Comparison of ENCODE assay signal across 22 cellular contexts in the genomic region with DNA sequence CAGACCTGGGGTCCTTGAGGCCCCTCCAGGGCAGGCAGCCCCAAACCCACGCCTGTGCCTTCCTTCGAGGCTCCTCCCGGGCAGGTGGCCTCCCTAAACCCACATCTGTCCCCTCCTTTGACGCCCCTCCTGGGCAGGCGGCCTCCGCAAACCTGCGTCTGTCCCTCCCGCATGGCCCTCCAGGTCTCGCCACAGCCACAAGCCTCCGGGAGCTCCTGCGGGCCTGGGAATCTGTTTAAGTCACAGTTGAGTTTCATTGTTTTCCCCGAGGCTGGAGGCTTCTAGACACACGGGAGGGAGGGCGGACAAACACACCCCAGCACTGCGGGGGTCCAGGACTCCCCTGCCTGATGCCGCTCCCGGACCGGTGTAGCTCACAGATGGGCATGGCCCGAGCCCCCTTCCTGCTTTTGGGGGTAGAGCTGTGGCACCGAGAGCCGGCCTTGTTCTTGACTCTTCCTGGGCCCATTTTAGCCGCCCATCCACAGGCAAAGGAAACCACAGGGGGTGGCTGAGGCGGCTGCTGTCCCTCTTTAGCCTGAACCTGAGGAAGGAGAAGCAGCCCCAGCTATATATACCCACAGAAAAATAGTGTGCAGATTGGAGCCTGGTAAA. TPM values are rescaled to one million over a fixed set of nuclear protein-coding genes. Genes with fewer than 3 reads are reported as not detected.
DNase-seq lines count a peak whose midpoint lies in the region; ATAC-seq and TF ChIP-seq lines count a peak whose summit lies in the region.
"Had no signal": no experiment of that assay in that cellular context is flagged by ENCODE, and none has a peak within 500 bp of the region (broad histone marks: within the 10 kb centered on the region; RNA-seq: fewer than 3 reads in every experiment).

No MANE protein-coding gene starts in this region.

- H4K8ac ChIP-seq in H9 (replicated peaks; ENCODE audit: insufficient read length, low read depth, low read length): no peak overlapping the region

- no peaks in the 10 kb centered on the region for H3K36me3 Mint-ChIP-seq in H9 (ENCODE audit: insufficient read depth in 1 of 3, low read depth in 3 of 3)
- H3K36me3 Mint-ChIP-seq in stimulated activated naive B cell treated with anti-CD40 and anti-IgM and Interleukin-4, amounts not matched to agents 10 μg/mL and 1 μg/mL and 100 μg/mL, for 72 hours: peaks cover 10 to 20% of the 10 kb centered on the region in 2 donors
- H3K36me3 Mint-ChIP-seq: activated naive CD4-positive, alpha-beta T cell treated with anti-CD3 and anti-CD28 coated beads, Interleukin-2, amount 50 U/mL, for 24 hours; brain had no signal

- H3K27ac ChIP-seq in H9 (ENCODE audit: insufficient read length, low read depth, low read length) (no peak overlapping the region), SK-N-MC (peak overlapping the region; percentile 62; the same call in 1 of the 2 replicates), esophagus squamous epithelium (peak overlapping the region; percentile 16 to 94 (median 86))
- H3K27ac ChIP-seq: C4-2B, HL-60, tibial artery had no signal

- H3K14ac ChIP-seq in H9 (ENCODE audit: insufficient read depth, low read length): no peak overlapping the region

- ATAC-seq in stimulated activated naive B cell treated with anti-CD40 and anti-IgM and Interleukin-4, amounts not matched to agents 10 μg/mL and 1 μg/mL and 100 μg/mL, for 72 hours (replicated peaks): no peak
- ATAC-seq in HG03442 (IDR thresholded peaks at IDR 0.05; ENCODE audit: unreplicated experiment): no peak
- ATAC-seq: heart left ventricle, sciatic nerve had no signal

- H3K4me1 ChIP-seq in H9 (ENCODE audit: insufficient read depth, low read length): no peaks in the 10 kb centered on the region
- peaks cover 58 to 90% (median 73%) of the 10 kb centered on the region in 3 donors for H3K4me1 ChIP-seq in esophagus squamous epithelium

- peaks cover 27 to 43% of the 10 kb centered on the region in 2 experiments for H3K4me1 Mint-ChIP-seq in H9
- H3K4me1 Mint-ChIP-seq in stimulated activated naive B cell treated with anti-CD40 and anti-IgM and Interleukin-4, amounts not matched to agents 10 μg/mL and 1 μg/mL and 100 μg/mL, for 72 hours: peaks cover 49 to 58% of the 10 kb centered on the region in 2 donors

- no peaks in the 10 kb centered on the region for H3K79me1 ChIP-seq in H9 (ENCODE audit: insufficient read depth, low read depth, low read length, poor library complexity, severe bottlenecking)

- no peak for DNase-seq in H9
- no peak for DNase-seq in SK-N-MC (ENCODE audit: low read depth, low spot score)
- no peak for DNase-seq in esophagus squamous epithelium (lab: John Stamatoyannopoulos, UW)
- no peak for DNase-seq in stimulated activated naive B cell treated with anti-CD40 and anti-IgM and Interleukin-4, amounts not matched to agents 10 μg/mL and 1 μg/mL and 100 μg/mL, for 72 hours
- DNase-seq in activated CD4-positive, alpha-beta T cell treated with anti-CD3 and anti-CD28 coated beads, Interleukin-2, amount 50 U/mL, for 4 hours: no peak
- DNase-seq in NCI-H82 treated with DMSO at 0.1 percent for 48 hours (lab: John Stamatoyannopoulos, UW; ENCODE audit: unreplicated experiment): no peak
- DNase-seq: dermis blood vessel endothelial cell; DND-41; heart left ventricle; KBM-7; NCI-H1105; NCI-H2171 treated with DMSO at 0.1 percent for 48 hours; stimulated activated CD4-positive, alpha-beta T cell treated with anti-CD3 and anti-CD28 coated beads, Interleukin-2, amount 100 ng/mL, for 48 hours; stimulated activated CD8-positive, alpha-beta memory T cell treated with anti-CD3 and anti-CD28 coated beads, Interleukin-4, amount 100 ng/mL, for 48 hours; tibial artery had no signal

- H3K23ac ChIP-seq in H9 (ENCODE audit: insufficient read length, low read depth, low read length): no peak overlapping the region

- H3K36me3 ChIP-seq in SK-N-MC (ENCODE audit: insufficient read depth, low read length): no peaks in the 10 kb centered on the region
- peaks cover 0 to 21% (median 0%) of the 10 kb centered on the region in 3 donors for H3K36me3 ChIP-seq in esophagus squamous epithelium
- H3K36me3 ChIP-seq: tibial artery had no signal

- H3K27me3 Mint-ChIP-seq in H9 (ENCODE audit: low read depth): no peaks in the 10 kb centered on the region
- no peaks in the 10 kb centered on the region for H3K27me3 Mint-ChIP-seq in stimulated activated naive B cell treated with anti-CD40 and anti-IgM and Interleukin-4, amounts not matched to agents 10 μg/mL and 1 μg/mL and 100 μg/mL, for 72 hours
- H3K27me3 Mint-ChIP-seq: activated naive CD4-positive, alpha-beta T cell treated with anti-CD3 and anti-CD28 coated beads, Interleukin-2, amount 50 U/mL, for 24 hours had no signal

- intact Hi-C loops in esophagus squamous epithelium (cut with DNase I): no loop called here

- H3K18ac ChIP-seq in H9 (ENCODE audit: insufficient read length, low read depth, low read length): no peak overlapping the region

- no peak overlapping the region for H3K4ac ChIP-seq in H9 (ENCODE audit: low read depth, low read length)

- no peak overlapping the region for H3K4me2 ChIP-seq in H9 (ENCODE audit: insufficient read depth, insufficient read length, low read length)

- H3K9me3 Mint-ChIP-seq in H9: no peaks in the 10 kb centered on the region
- H3K9me3 Mint-ChIP-seq in stimulated activated naive B cell treated with anti-CD40 and anti-IgM and Interleukin-4, amounts not matched to agents 10 μg/mL and 1 μg/mL and 100 μg/mL, for 72 hours: no peaks in the 10 kb centered on the region
- H3K9me3 Mint-ChIP-seq: activated naive CD4-positive, alpha-beta T cell treated with anti-CD3 and anti-CD28 coated beads, Interleukin-2, amount 50 U/mL, for 24 hours; brain; T-helper 1 cell treated with Interleukin-12 subunit alpha and Interleukin-12 subunit beta and Interleukin-4 antibody, amounts not matched to agents 30 μg/mL and 1 μg/mL, for 36 hours had no signal

- no peaks in the 10 kb centered on the region for H4K20me1 ChIP-seq in H9 (ENCODE audit: control insufficient read depth, insufficient read depth, insufficient read length)

- H3K27ac Mint-ChIP-seq in H9: peak overlapping the region; percentile 68 to 94 (median 74); a peak in 4 of 7 replicates
- H3K27ac Mint-ChIP-seq in stimulated activated naive B cell treated with anti-CD40 and anti-IgM and Interleukin-4, amounts not matched to agents 10 μg/mL and 1 μg/mL and 100 μg/mL, for 72 hours: peak overlapping the region; percentile 37
- H3K27ac Mint-ChIP-seq: T-helper 1 cell treated with Interleukin-12 subunit alpha and Interleukin-12 subunit beta and Interleukin-4 antibody, amounts not matched to agents 30 μg/mL and 1 μg/mL, for 36 hours had no signal

- no peak overlapping the region for H4K5ac ChIP-seq in H9 (ENCODE audit: insufficient read length, low read depth, low read length)

- H2BK5ac ChIP-seq in H9 (ENCODE audit: insufficient read length, low read length): no peak overlapping the region

- H3T11ph ChIP-seq in H9 (ENCODE audit: low read length): no peak overlapping the region

- H3K9me3 ChIP-seq in H9 (ENCODE audit: control insufficient read depth, low read depth, low read length) (no peaks in the 10 kb centered on the region), SK-N-MC (ENCODE audit: low read depth, low read length) (no peaks in the 10 kb centered on the region), esophagus squamous epithelium (no peaks in the 10 kb centered on the region)
- H3K9me3 ChIP-seq: heart left ventricle, tibial artery had no signal

- no peak overlapping the region for H3K56ac ChIP-seq in H9 (ENCODE audit: insufficient read length, low read depth, low read length)

- H2BK20ac ChIP-seq in H9 (ENCODE audit: low read depth, low read length, poor library complexity, severe bottlenecking): no peak overlapping the region

- no peak overlapping the region for H2BK15ac ChIP-seq in H9 (ENCODE audit: low read depth, low read length)

- H3K4me3 ChIP-seq in SK-N-MC (no peak overlapping the region), esophagus squamous epithelium (no peak overlapping the region)
- H3K4me3 ChIP-seq: heart left ventricle, tibial artery had no signal

- H3K79me2 ChIP-seq in H9 (ENCODE audit: insufficient read depth, low read length): peaks cover 4% of the 10 kb centered on the region; the same call in 1 of the 2 replicates

- WGBS in H9 (ENCODE audit: extremely low coverage, insufficient read length, low lambda C conversion rate): no CpG with 5 or more reads among the region's 23 CpGs
- 78 to 89% methylated on average over 8 of the region's 23 CpGs for WGBS in esophagus squamous epithelium, 2 donors

- TF ChIP-seq CTCF in H9 (conservative IDR thresholded peaks at IDR 0.05): no peak
- TF ChIP-seq CTCF in esophagus squamous epithelium (IDR thresholded peaks at IDR 0.05): no peak

- no peak overlapping the region for H2AFZ ChIP-seq in H9 (ENCODE audit: low read length)

- H3K27me3 ChIP-seq in H9 (ENCODE audit: insufficient read depth, low read length): no peaks in the 10 kb centered on the region
- no peaks in the 10 kb centered on the region for H3K27me3 ChIP-seq in esophagus squamous epithelium
- H3K27me3 ChIP-seq: heart left ventricle, tibial artery had no signal

- no peak overlapping the region for H2AK5ac ChIP-seq in H9 (ENCODE audit: insufficient read length, low read length)

- TF ChIP-seq POLR2A in esophagus squamous epithelium (IDR thresholded peaks at IDR 0.05): no peak

- no peak overlapping the region for H3K4me3 Mint-ChIP-seq in H9
- H3K4me3 Mint-ChIP-seq in stimulated activated naive B cell treated with anti-CD40 and anti-IgM and Interleukin-4, amounts not matched to agents 10 μg/mL and 1 μg/mL and 100 μg/mL, for 72 hours: peak overlapping the region in 1 of 2 donors; percentile 25
- H3K4me3 Mint-ChIP-seq: activated naive CD4-positive, alpha-beta T cell treated with anti-CD3 and anti-CD28 coated beads, Interleukin-2, amount 50 U/mL, for 24 hours; brain; T-helper 1 cell treated with Interleukin-12 subunit alpha and Interleukin-12 subunit beta and Interleukin-4 antibody, amounts not matched to agents 30 μg/mL and 1 μg/mL, for 36 hours had no signal

- no peaks in the 10 kb centered on the region for H3K23me2 ChIP-seq in H9 (ENCODE audit: insufficient read length, low read depth, low read length, poor library complexity, severe bottlenecking)

- H3K9ac ChIP-seq in H9 (ENCODE audit: extremely low read depth, insufficient read length, low read length) (no peak overlapping the region), SK-N-MC (ENCODE audit: insufficient read length) (no peak overlapping the region)

- no peak overlapping the region for H4K91ac ChIP-seq in H9 (ENCODE audit: insufficient read length, low read depth, low read length)

- no peak overlapping the region for H2BK12ac ChIP-seq in H9 (ENCODE audit: insufficient read length, low read depth, low read length)

- no peak overlapping the region for H2BK120ac ChIP-seq in H9 (ENCODE audit: low read depth, low read length, poor library complexity, severe bottlenecking)

RNA-seq across cellular contexts. Expression of a gene that starts 7.1 kb away (rescaled TPM):
- 67.8 and 71.1 TPM in 2 replicates for total RNA-seq in H9 (2021)
- total RNA-seq in esophagus squamous epithelium: 100 to 1,000 TPM in 2 of 4 donors, 10 to 100 TPM in 2; 46.0 to 131 (median 103) TPM

RNA-seq across cellular contexts. Expression of a gene that starts 25.7 kb away (rescaled TPM):
- total RNA-seq in H9 (2021) (74.1 and 79.7 TPM in 2 replicates), esophagus squamous epithelium (10 to 100 TPM in 3 of 4 donors, 1 to 10 TPM in 1; 7.7 to 20.7 (median 11.2) TPM)

RNA-seq across cellular contexts. Expression of a gene that starts 33.8 kb away (rescaled TPM):
- total RNA-seq in H9 (2021) (246 and 254 TPM in 2 replicates), esophagus squamous epithelium (100 to 1,000 TPM; 186 to 314 (median 250) TPM)
